Comparison of ENCODE assay signal across 8 cellular contexts in the genomic region with DNA sequence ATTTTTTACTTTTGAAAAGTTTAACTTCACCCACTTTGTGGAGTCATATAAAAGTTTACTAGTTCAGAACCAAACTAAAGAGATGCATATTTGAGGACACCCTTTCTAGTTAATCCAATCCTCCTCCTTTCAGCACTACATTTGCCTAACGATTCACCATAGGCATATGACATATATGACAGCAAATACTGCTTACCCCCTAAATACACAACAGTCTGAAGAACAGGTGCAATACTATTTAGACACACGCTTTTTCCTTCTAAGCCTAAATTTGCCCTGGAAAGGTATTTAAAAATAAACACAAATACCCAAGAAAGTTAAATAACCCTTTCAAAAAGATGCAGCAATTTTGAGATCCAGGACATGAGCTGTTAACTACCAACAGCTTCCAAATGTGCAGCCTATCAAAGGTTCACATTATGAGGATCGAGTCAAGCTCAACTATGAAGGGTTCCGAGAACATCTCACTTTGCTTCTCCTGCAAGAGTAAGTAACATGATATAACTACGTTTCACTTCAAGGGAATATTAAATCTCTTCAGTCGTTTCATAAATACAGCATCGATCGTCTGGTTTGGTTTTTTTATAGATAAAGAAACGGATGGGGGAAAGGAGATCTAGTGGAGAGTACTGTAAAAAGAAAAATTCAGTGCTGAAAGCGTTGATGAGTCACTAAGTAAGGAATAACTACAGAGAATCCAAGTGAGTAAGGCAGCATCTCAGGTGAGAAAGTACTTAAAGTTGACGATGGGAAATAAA. TPM values are rescaled to one million over a fixed set of nuclear protein-coding genes. Genes with fewer than 3 reads are reported as not detected.
DNase-seq lines count a peak whose midpoint lies in the region; ATAC-seq and TF ChIP-seq lines count a peak whose summit lies in the region.

No MANE protein-coding gene starts in this region.

- peaks cover 4% of the 10 kb centered on the region; the same call in 1 of the 2 replicates for H3K4me1 ChIP-seq in SJSA1 (replicated peaks)
- H3K4me1 ChIP-seq in prostate gland (replicated peaks), result no peaks in the 10 kb centered on the region

- TF ChIP-seq POLR2A in prostate gland (IDR thresholded peaks at IDR 0.05), result no peak

- H3K4me3 ChIP-seq in SJSA1 (peak overlapping the region; percentile 87), prostate gland (peak overlapping the region; percentile 99 to 100)

- DNase-seq in DMS 273 (lab: John Stamatoyannopoulos, UW; ENCODE audit: unreplicated experiment) (peak; percentile 45), DMS 273 treated with DMSO at 0.1 percent for 48 hours (lab: John Stamatoyannopoulos, UW) (no peak), SJSA1 (ENCODE audit: low read depth in 1 of 2, low spot score in 2 of 2) (peak in 1 of 2 experiments; percentile 7), fibroblast of peridontal ligament (ENCODE audit: extremely low read depth) (peak; percentile 36), prostate gland (ENCODE audit: low spot score) (no peak), nucleus accumbens (lab: John Stamatoyannopoulos, UW) (no peak), GM19240 (ENCODE audit: insufficient read length, low spot score) (no peak)

- intact Hi-C loops in prostate gland (cut with DNase I), result no loop called here

- no peaks in the 10 kb centered on the region for H3K9me3 ChIP-seq in SJSA1 (replicated peaks)
- H3K9me3 ChIP-seq in prostate gland, result no peaks in the 10 kb centered on the region

- no peak overlapping the region for H3K27ac ChIP-seq in SJSA1
- peak overlapping the region; percentile 99 for H3K27ac ChIP-seq in prostate gland

- no peaks in the 10 kb centered on the region for H3K27me3 ChIP-seq in SJSA1 (replicated peaks)
- no peaks in the 10 kb centered on the region for H3K27me3 ChIP-seq in prostate gland (replicated peaks; ENCODE audit: insufficient read depth)

- WGBS in prostate gland, result 3% methylated on average over 11 of the region's 11 CpGs

- TF ChIP-seq CTCF in prostate gland (IDR thresholded peaks at IDR 0.05), result no peak

- H3K36me3 ChIP-seq in SJSA1 (peaks cover 40% of the 10 kb centered on the region), prostate gland (no peaks in the 10 kb centered on the region)

- ATAC-seq in GM18858 (IDR thresholded peaks at IDR 0.05; ENCODE audit: unreplicated experiment), result no peak

RNA-seq across cellular contexts. Expression of a gene that starts 0.7 kb away (rescaled TPM):
- total RNA-seq in SJSA1 (2014; rRNA removed; shearing (Covaris generic)), result 1.4 and 9.3 TPM in 2 replicates
- 1 to 10 TPM; 6.1 to 9.8 TPM for total RNA-seq in prostate gland

RNA-seq across cellular contexts. Expression of a gene that starts 1.4 kb away (rescaled TPM):
- total RNA-seq in SJSA1 (2014; rRNA removed; shearing (Covaris generic)), result 26.8 and 52.2 TPM in 2 replicates
- total RNA-seq in prostate gland, result 10 to 100 TPM; 25.6 to 40.5 TPM

Comparison
In these comparisons a context has a peak if more than half of its experiments do, and no peak if none do; other contexts are left out.
1. DNase-seq: peak in DMS 273 (single experiment) and fibroblast of peridontal ligament (single experiment); none in DMS 273 treated with DMSO at 0.1 percent for 48 hours (single experiment), prostate gland (single experiment), nucleus accumbens (0 of 56) and GM19240 (single experiment).